8 cellular contexts compared by ENCODE assay signal in genomic region chr17:16439867-16440351, GRCh38. TPM values are rescaled to one million over a fixed set of nuclear protein-coding genes. Genes with fewer than 3 reads are reported as not detected.
DNase-seq lines count a peak whose midpoint lies in the region; ATAC-seq, FAIRE-seq and TF ChIP-seq lines count a peak whose summit lies in the region.

No MANE protein-coding gene starts in this region.

- no peak for TF ChIP-seq CTCF in dorsolateral prefrontal cortex (IDR thresholded peaks at IDR 0.05 in 54 of 56, conservative IDR thresholded peaks at IDR 0.05 in 2 of 56; ENCODE audit: low read depth in 1 of 56, partially characterized antibody in 56 of 56)
- TF ChIP-seq CTCF in natural killer cell (IDR thresholded peaks at IDR 0.05): no peak

- FAIRE-seq in GM19239 (lab: Jason Lieb, UNC): peak; percentile 86

- DNase-seq in GM19239 (ENCODE audit: insufficient read length, low spot score): no peak
- DNase-seq in dorsolateral prefrontal cortex: no peak
- DNase-seq in natural killer cell: peak; percentile 21
- DNase-seq in ecto neural progenitor cell (ENCODE audit: low spot score): no peak
- DNase-seq in AG08395 (ENCODE audit: low spot score): no peak
- DNase-seq in COLO829 (ENCODE audit: low spot score): no peak

- intact Hi-C loops in dorsolateral prefrontal cortex (cut with DNase I): loop anchor here (2.0 to 5.0 kb wide), 4 partner anchors 59 to 223 kb away; partner anchors contain the start of genes NCOR1 (in 1 of the 2), PIGL (in 1 of the 2) and UBB (in 1 of the 2)
- intact Hi-C loops in natural killer cell (cut with micrococcal nuclease): loop anchor here (5.0 kb wide), 1 partner anchor 147 kb away; no protein-coding TSS in a partner anchor

- peak; percentile 25 to 45 (median 32) for ATAC-seq in natural killer cell
- ATAC-seq in HG03159 (IDR thresholded peaks at IDR 0.05; ENCODE audit: unreplicated experiment): no peak

- peak overlapping the region in 34 of 59 donors; percentile 4 to 98 (median 95) for H3K27ac ChIP-seq in dorsolateral prefrontal cortex

- H3K27me3 ChIP-seq in dorsolateral prefrontal cortex: no peaks in the 10 kb centered on the region

- H3K27me3 Mint-ChIP-seq in natural killer cell (ENCODE audit: low read depth in 2 of 2): no peaks in the 10 kb centered on the region

- peak overlapping the region; percentile 71 to 100 (median 92) for H3K4me3 ChIP-seq in dorsolateral prefrontal cortex

- H3K36me3 Mint-ChIP-seq in natural killer cell: no peaks in the 10 kb centered on the region

- no peaks in the 10 kb centered on the region for H3K9me3 Mint-ChIP-seq in natural killer cell

- peak overlapping the region; percentile 100 for H3K4me3 Mint-ChIP-seq in natural killer cell

- peaks cover 48 to 64% of the 10 kb centered on the region in 2 donors for H3K4me1 Mint-ChIP-seq in natural killer cell

- H3K27ac Mint-ChIP-seq in natural killer cell: peak overlapping the region; percentile 96 to 98

TF ChIP-seq in PFSK-1, 5 proteins besides CTCF, POLR2A, EP300 and RAD21:
- TF ChIP-seq SIN3A (IDR thresholded peaks at IDR 0.05; ENCODE audit: borderline replicate concordance, insufficient read depth, low read length) (peak; percentile 74; the same call in 1 of the 2 replicates), POLR2AphosphoS5 (IDR thresholded peaks at IDR 0.05; ENCODE audit: low read depth, low read length) (peak; percentile 69), FOXP2 (optimal IDR thresholded peaks at IDR 0.05; ENCODE audit: borderline replicate concordance, extremely low read depth, extremely low read length, insufficient read depth) (no peak)
- TF ChIP-seq, protein P1, sequence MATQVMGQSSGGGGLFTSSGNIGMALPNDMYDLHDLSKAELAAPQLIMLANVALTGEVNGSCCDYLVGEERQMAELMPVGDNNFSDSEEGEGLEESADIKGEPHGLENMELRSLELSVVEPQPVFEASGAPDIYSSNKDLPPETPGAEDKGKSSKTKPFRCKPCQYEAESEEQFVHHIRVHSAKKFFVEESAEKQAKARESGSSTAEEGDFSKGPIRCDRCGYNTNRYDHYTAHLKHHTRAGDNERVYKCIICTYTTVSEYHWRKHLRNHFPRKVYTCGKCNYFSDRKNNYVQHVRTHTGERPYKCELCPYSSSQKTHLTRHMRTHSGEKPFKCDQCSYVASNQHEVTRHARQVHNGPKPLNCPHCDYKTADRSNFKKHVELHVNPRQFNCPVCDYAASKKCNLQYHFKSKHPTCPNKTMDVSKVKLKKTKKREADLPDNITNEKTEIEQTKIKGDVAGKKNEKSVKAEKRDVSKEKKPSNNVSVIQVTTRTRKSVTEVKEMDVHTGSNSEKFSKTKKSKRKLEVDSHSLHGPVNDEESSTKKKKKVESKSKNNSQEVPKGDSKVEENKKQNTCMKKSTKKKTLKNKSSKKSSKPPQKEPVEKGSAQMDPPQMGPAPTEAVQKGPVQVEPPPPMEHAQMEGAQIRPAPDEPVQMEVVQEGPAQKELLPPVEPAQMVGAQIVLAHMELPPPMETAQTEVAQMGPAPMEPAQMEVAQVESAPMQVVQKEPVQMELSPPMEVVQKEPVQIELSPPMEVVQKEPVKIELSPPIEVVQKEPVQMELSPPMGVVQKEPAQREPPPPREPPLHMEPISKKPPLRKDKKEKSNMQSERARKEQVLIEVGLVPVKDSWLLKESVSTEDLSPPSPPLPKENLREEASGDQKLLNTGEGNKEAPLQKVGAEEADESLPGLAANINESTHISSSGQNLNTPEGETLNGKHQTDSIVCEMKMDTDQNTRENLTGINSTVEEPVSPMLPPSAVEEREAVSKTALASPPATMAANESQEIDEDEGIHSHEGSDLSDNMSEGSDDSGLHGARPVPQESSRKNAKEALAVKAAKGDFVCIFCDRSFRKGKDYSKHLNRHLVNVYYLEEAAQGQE (IDR thresholded peaks at IDR 0.05; ENCODE audit: insufficient read depth in 1 of 2, low read depth in 2 of 2, low read length in 2 of 2): 0 out of 4 replicates have a peak, but pooled peaks of 1 of the 2 experiments have one; percentile 28

RNA-seq across cellular contexts. Expression of gene TRPV2, which starts 24.5 kb away (rescaled TPM):
- 166 TPM for polyA plus RNA-seq in PFSK-1 (2012; ENCODE audit: insufficient read length, low read depth)
- total RNA-seq in dorsolateral prefrontal cortex (10 to 100 TPM in 114 of 120 experiments, 1 to 10 TPM in 6; 7.6 to 32.7 (median 16.2) TPM), natural killer cell (100 to 1,000 TPM; 138 to 163 (median 147) TPM)

RNA-seq across cellular contexts. Expression of gene LRRC75A, which starts 52.1 kb away (rescaled TPM):
- 3.8 TPM for polyA plus RNA-seq in PFSK-1 (2012; ENCODE audit: insufficient read length, low read depth)
- total RNA-seq in dorsolateral prefrontal cortex: 10 to 100 TPM in 77 of 120 experiments, 1 to 10 TPM in 43; 5.5 to 19.8 (median 11.0) TPM
- 1 to 10 TPM; 2.6 to 3.0 (median 3.0) TPM for total RNA-seq in natural killer cell

RNA-seq across cellular contexts. Expression of gene UBB, which starts 59.0 kb away (rescaled TPM):
- 1,462 TPM for polyA plus RNA-seq in PFSK-1 (2012; ENCODE audit: insufficient read length, low read depth)
- 1,000 to 10,000 TPM in 119 of 120 experiments, 100 to 1,000 TPM in 1; 963 to 2,431 (median 1,830) TPM for total RNA-seq in dorsolateral prefrontal cortex
- total RNA-seq in natural killer cell: 1,000 to 10,000 TPM; 1,492 to 1,665 (median 1,530) TPM

Comparison
In these comparisons a context has a peak if more than half of its experiments do, and no peak if none do; other contexts are left out.
1. RNA of gene TRPV2, which starts 24.5 kb away (total RNA-seq): 138 to 163 TPM in natural killer cell; 7.6 to 32.7 TPM in dorsolateral prefrontal cortex; every median in the first group is over 4 times any median in the second.